9 cellular contexts compared by ENCODE assay signal in genomic region chr1:66335859-66336640, GRCh38.
A peak's percentile ranks its signal among the peaks of the same experiment; 100 is the strongest.
DNase-seq lines count a peak whose midpoint lies in the region; ATAC-seq, FAIRE-seq and TF ChIP-seq lines count a peak whose summit lies in the region.
"Had no signal": no experiment of that assay in that cellular context is flagged by ENCODE, and none has a peak within 500 bp of the region (broad histone marks: within the 10 kb centered on the region; RNA-seq: fewer than 3 reads in every experiment).

No MANE protein-coding gene starts in this region.

- no peak overlapping the region for H3K4me3 ChIP-seq in SU-DHL-6 (ENCODE audit: insufficient read depth, low read length, poor library complexity, severe bottlenecking)

- TF ChIP-seq POLR2A in H54 (IDR thresholded peaks at IDR 0.05; ENCODE audit: low read depth, low read length): no peak

- peak overlapping the region; percentile 37 for H3K4me2 ChIP-seq in SU-DHL-6 (ENCODE audit: low read depth, low read length, poor library complexity, severe bottlenecking)

- no peak for TF ChIP-seq CTCF in SU-DHL-6 (IDR thresholded peaks at IDR 0.05; ENCODE audit: insufficient read depth, low read length, poor library complexity, severe bottlenecking)

- H3K9me2 ChIP-seq in SU-DHL-6 (replicated peaks; ENCODE audit: insufficient read depth, low read length): no peaks in the 10 kb centered on the region

- no peak overlapping the region for H3K9ac ChIP-seq in SU-DHL-6 (ENCODE audit: low read length)

- H2AFZ ChIP-seq in SU-DHL-6 (ENCODE audit: low read depth, low read length, severe bottlenecking): peak overlapping the region; percentile 57

- H3F3A ChIP-seq in SU-DHL-6 (ENCODE audit: insufficient read depth): no peaks in the 10 kb centered on the region

- no peaks in the 10 kb centered on the region; the same call in 1 of the 2 replicates for H3K27me3 ChIP-seq in SU-DHL-6 (ENCODE audit: low read length)

- WGBS in adipose tissue, 3 donors: 27 to 53% (median 32%) methylated on average over 10 of the region's 10 CpGs

- peak; percentile 46 for DNase-seq in left kidney (ENCODE audit: low read depth, low spot score)
- peak; percentile 44 to 55 (median 52) for DNase-seq in stimulated activated CD4-positive, alpha-beta T cell treated with anti-CD3 and anti-CD28 coated beads, TNF-alpha, amount 100 ng/mL, for 48 hours (ENCODE audit: low read depth in 3 of 3)
- DNase-seq in H54 (ENCODE audit: insufficient read length, low spot score): no peak
- no peak for DNase-seq in NCI-H2107 (lab: John Stamatoyannopoulos, UW)

- FAIRE-seq in H54 (lab: Jason Lieb, UNC): no peak
- FAIRE-seq: frontal cortex had no signal

- H3K27ac ChIP-seq in SU-DHL-6 (ENCODE audit: low read depth, low read length) (no peak overlapping the region), adipose tissue (ENCODE audit: low read depth, low read length) (peak overlapping the region; percentile 49)

- no peaks in the 10 kb centered on the region for H3K36me3 ChIP-seq in SU-DHL-6 (ENCODE audit: low read length)

- H3K9me3 ChIP-seq in SU-DHL-6 (ENCODE audit: insufficient read depth, low read length): no peaks in the 10 kb centered on the region

- ATAC-seq in GM18873 (IDR thresholded peaks at IDR 0.05; ENCODE audit: low FRiP score, unreplicated experiment) (peak; percentile 86), HG03045 (IDR thresholded peaks at IDR 0.05; ENCODE audit: unreplicated experiment) (peak; percentile 78)

- H3K79me2 ChIP-seq in SU-DHL-6 (ENCODE audit: insufficient read depth, low read length): no peaks in the 10 kb centered on the region

- no peaks in the 10 kb centered on the region for H4K20me1 ChIP-seq in SU-DHL-6 (ENCODE audit: low read depth, low read length)

Comparison
In these comparisons a context has a peak if more than half of its experiments do, and no peak if none do; other contexts are left out.
1. DNase-seq: peak in left kidney (single experiment) and stimulated activated CD4-positive, alpha-beta T cell treated with anti-CD3 and anti-CD28 coated beads, TNF-alpha, amount 100 ng/mL, for 48 hours (3 of 3); none in H54 (single experiment) and NCI-H2107 (single experiment).